1 cellular context compared by ENCODE assay signal in the genomic region with DNA sequence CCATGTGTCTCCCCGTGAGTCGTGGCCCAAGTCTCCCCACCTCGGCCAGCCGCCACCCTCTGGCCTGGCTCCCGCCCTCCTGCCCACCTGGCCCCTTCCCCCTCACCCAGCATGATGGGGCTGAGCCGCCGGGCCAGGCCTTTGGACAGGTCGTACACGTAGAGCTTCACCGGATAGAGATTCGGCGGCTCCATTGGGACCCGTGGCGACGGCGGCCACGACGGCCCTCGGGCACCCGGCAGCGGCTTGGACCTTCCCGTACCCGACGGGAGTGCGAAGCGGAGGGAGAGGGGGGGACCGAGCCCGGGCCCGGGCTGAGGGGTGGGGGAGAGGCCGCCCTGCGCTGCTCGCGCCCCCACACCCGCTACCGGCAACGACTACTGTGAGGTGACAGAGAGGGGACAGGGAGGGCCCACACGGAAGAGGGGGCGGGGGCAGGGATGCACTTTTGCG.
A peak's percentile ranks its signal among the peaks of the same experiment; 100 is the strongest.
TF ChIP-seq lines count a peak whose summit lies in the region.

TSS of gene DESI1 (minus strand) at position 398 of the 453 bp plus-strand sequence. CDS start at position 194, 204 bp downstream.

TF ChIP-seq in HepG2, 621 proteins besides CTCF, POLR2A, EP300 and RAD21 (continued from another document and continues in another):
- TF ChIP-seq KIAA2018 (CRISPR knock-in tag; IDR thresholded peaks at IDR 0.05; ENCODE audit: borderline replicate concordance) (no peak), MTA3 (CRISPR knock-in tag; IDR thresholded peaks at IDR 0.05) (no peak), JDP2 (CRISPR knock-in tag; IDR thresholded peaks at IDR 0.05; ENCODE audit: borderline replicate concordance) (no peak), RFX5 (IDR thresholded peaks at IDR 0.05; ENCODE audit: low read depth, low read length) (no peak), CHD2 (IDR thresholded peaks at IDR 0.05; ENCODE audit: low read depth, low read length) (no peak), GATA4 (IDR thresholded peaks at IDR 0.05; ENCODE audit: borderline replicate concordance, low read depth) (no peak; the same call in 1 of the 2 replicates), ZNF784 (CRISPR knock-in tag; IDR thresholded peaks at IDR 0.05; ENCODE audit: borderline replicate concordance) (no peak), ZBTB49 (CRISPR knock-in tag; IDR thresholded peaks at IDR 0.05; ENCODE audit: borderline replicate concordance) (no peak), JUND (CRISPR knock-in tag; IDR thresholded peaks at IDR 0.05) (no peak), SMARCC2 (IDR thresholded peaks at IDR 0.05) (no peak), MED13 (CRISPR knock-in tag; IDR thresholded peaks at IDR 0.05) (no peak; the same call in 1 of the 2 replicates), AGO1 (IDR thresholded peaks at IDR 0.05; ENCODE audit: low read depth, low read length, poor library complexity, severe bottlenecking) (no peak), ZNF614 (CRISPR knock-in tag; IDR thresholded peaks at IDR 0.05; ENCODE audit: borderline replicate concordance) (no peak), HOXA3 (CRISPR knock-in tag; IDR thresholded peaks at IDR 0.05) (no peak), ZNF207 (IDR thresholded peaks at IDR 0.05; ENCODE audit: borderline replicate concordance) (no peak), THAP11 (CRISPR knock-in tag; IDR thresholded peaks at IDR 0.05) (no peak), KDM2A (CRISPR knock-in tag; IDR thresholded peaks at IDR 0.05; ENCODE audit: borderline replicate concordance, low read depth) (no peak; the same call in 1 of the 2 replicates), BCL3 (CRISPR knock-in tag; IDR thresholded peaks at IDR 0.05) (no peak), MBD4 (IDR thresholded peaks at IDR 0.05; ENCODE audit: borderline replicate concordance, low read length) (no peak), RAD51 (IDR thresholded peaks at IDR 0.05; ENCODE audit: borderline replicate concordance) (no peak), ZBTB1 (CRISPR knock-in tag; IDR thresholded peaks at IDR 0.05; ENCODE audit: borderline replicate concordance) (no peak), ZSCAN25 (CRISPR knock-in tag; IDR thresholded peaks at IDR 0.05) (no peak), ZNF678 (CRISPR knock-in tag; IDR thresholded peaks at IDR 0.05) (peak; percentile 49; the same call in 1 of the 2 replicates), FOXC1 (CRISPR knock-in tag; IDR thresholded peaks at IDR 0.05; ENCODE audit: borderline replicate concordance) (no peak), TFDP1 (CRISPR knock-in tag; IDR thresholded peaks at IDR 0.05; ENCODE audit: borderline replicate concordance) (no peak), ISX (CRISPR knock-in tag; conservative IDR thresholded peaks at IDR 0.05) (no peak), HES4 (CRISPR knock-in tag; IDR thresholded peaks at IDR 0.05; ENCODE audit: borderline replicate concordance) (no peak), MXD4 (CRISPR knock-in tag; IDR thresholded peaks at IDR 0.05) (0 out of 2 replicates have a peak, but pooled peaks have one; percentile 24), HOXA9 (CRISPR knock-in tag; IDR thresholded peaks at IDR 0.05; ENCODE audit: borderline replicate concordance) (0 out of 2 replicates have a peak, but pooled peaks have one; percentile 13), YEATS2 (CRISPR knock-in tag; IDR thresholded peaks at IDR 0.05; ENCODE audit: borderline replicate concordance) (no peak), ZNF337 (CRISPR knock-in tag; IDR thresholded peaks at IDR 0.05; ENCODE audit: borderline replicate concordance, low read depth) (no peak; the same call in 1 of the 2 replicates), ZNF136 (CRISPR knock-in tag; IDR thresholded peaks at IDR 0.05; ENCODE audit: low read depth) (peak; percentile 30; the same call in 1 of the 2 replicates)
- TF ChIP-seq, protein P1, sequence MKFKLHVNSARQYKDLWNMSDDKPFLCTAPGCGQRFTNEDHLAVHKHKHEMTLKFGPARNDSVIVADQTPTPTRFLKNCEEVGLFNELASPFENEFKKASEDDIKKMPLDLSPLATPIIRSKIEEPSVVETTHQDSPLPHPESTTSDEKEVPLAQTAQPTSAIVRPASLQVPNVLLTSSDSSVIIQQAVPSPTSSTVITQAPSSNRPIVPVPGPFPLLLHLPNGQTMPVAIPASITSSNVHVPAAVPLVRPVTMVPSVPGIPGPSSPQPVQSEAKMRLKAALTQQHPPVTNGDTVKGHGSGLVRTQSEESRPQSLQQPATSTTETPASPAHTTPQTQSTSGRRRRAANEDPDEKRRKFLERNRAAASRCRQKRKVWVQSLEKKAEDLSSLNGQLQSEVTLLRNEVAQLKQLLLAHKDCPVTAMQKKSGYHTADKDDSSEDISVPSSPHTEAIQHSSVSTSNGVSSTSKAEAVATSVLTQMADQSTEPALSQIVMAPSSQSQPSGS (CRISPR knock-in tag; IDR thresholded peaks at IDR 0.05), result no peak
- TF ChIP-seq, protein P2, sequence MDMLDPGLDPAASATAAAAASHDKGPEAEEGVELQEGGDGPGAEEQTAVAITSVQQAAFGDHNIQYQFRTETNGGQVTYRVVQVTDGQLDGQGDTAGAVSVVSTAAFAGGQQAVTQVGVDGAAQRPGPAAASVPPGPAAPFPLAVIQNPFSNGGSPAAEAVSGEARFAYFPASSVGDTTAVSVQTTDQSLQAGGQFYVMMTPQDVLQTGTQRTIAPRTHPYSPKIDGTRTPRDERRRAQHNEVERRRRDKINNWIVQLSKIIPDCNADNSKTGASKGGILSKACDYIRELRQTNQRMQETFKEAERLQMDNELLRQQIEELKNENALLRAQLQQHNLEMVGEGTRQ (IDR thresholded peaks at IDR 0.05; ENCODE audit: low read depth, low read length), result no peak
- TF ChIP-seq, protein P2 (CRISPR knock-in tag; IDR thresholded peaks at IDR 0.05; ENCODE audit: borderline replicate concordance), result no peak
- TF ChIP-seq, protein P3, sequence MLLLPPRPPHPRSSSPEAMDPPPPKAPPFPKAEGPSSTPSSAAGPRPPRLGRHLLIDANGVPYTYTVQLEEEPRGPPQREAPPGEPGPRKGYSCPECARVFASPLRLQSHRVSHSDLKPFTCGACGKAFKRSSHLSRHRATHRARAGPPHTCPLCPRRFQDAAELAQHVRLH (CRISPR knock-in tag; IDR thresholded peaks at IDR 0.05; ENCODE audit: borderline replicate concordance, low read depth), result no peak
- TF ChIP-seq, protein P4, sequence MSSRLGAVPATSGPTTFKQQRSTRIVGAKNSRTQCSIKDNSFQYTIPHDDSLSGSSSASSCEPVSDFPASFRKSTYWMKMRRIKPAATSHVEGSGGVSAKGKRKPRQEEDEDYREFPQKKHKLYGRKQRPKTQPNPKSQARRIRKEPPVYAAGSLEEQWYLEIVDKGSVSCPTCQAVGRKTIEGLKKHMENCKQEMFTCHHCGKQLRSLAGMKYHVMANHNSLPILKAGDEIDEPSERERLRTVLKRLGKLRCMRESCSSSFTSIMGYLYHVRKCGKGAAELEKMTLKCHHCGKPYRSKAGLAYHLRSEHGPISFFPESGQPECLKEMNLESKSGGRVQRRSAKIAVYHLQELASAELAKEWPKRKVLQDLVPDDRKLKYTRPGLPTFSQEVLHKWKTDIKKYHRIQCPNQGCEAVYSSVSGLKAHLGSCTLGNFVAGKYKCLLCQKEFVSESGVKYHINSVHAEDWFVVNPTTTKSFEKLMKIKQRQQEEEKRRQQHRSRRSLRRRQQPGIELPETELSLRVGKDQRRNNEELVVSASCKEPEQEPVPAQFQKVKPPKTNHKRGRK (CRISPR knock-in tag; IDR thresholded peaks at IDR 0.05), result no peak
